Comparison of ENCODE assay signal across 1 cellular context in the genomic region with DNA sequence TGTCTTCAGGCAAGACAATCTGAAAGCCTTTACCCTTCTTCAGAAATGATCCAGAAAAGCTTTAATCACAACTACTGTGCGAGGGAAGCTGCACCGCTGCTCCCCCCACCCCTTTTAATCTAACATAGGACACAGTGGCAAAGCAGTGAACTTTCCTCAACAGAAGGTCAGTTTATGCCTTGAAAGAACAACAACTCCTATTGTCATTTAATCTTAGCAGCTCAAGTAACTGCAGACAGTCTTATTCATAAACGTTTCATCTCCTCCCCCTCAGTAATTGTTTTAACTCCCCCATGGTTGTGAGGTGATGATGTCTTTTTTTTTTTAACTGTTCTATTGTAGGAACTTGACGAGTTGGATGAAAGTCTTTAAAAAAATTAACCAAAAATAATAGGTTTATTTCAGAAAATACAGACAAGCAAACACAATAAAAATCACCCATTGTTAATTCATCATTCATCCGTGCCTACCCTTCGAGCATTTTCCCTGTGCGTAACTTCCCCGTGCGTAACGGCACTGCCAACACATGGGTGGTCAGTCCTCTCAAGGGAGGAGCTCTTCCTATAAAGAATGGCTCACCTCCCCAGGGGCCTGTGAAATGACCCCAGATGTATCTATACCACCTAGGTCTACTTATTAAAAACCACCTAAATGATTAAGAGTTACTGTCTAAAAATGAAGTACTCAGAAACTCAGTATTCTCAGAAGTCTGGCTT.
TF ChIP-seq lines count a peak whose summit lies in the region.

No MANE protein-coding gene starts in this region.

TF ChIP-seq in H1, 55 proteins besides CTCF, POLR2A, EP300 and RAD21:
- TF ChIP-seq GTF2F1 (IDR thresholded peaks at IDR 0.05; ENCODE audit: borderline replicate concordance, low read depth, low read length) (no peak), RBBP5 (IDR thresholded peaks at IDR 0.05; ENCODE audit: borderline replicate concordance, low read depth, low read length) (no peak), SIN3A (conservative IDR thresholded peaks at IDR 0.05 in 1 of 2, IDR thresholded peaks at IDR 0.05 in 1 of 2; ENCODE audit: low read depth in 1 of 2, low read length in 2 of 2) (no peak), BACH1 (IDR thresholded peaks at IDR 0.05; ENCODE audit: low read length) (no peak), PHF8 (conservative IDR thresholded peaks at IDR 0.05; ENCODE audit: low read depth, low read length) (no peak), SP1 (IDR thresholded peaks at IDR 0.05; ENCODE audit: low read depth, low read length) (0 out of 2 replicates have a peak, but pooled peaks have one; percentile 31), RFX5 (IDR thresholded peaks at IDR 0.05; ENCODE audit: borderline replicate concordance, low read depth, low read length) (no peak), BRCA1 (IDR thresholded peaks at IDR 0.05; ENCODE audit: low read depth, low read length) (no peak), JUN (IDR thresholded peaks at IDR 0.05; ENCODE audit: low read depth, low read length) (no peak), RXRA (IDR thresholded peaks at IDR 0.05; ENCODE audit: insufficient read depth, low read depth, low read length) (no peak), POLR2AphosphoS5 (IDR thresholded peaks at IDR 0.05; ENCODE audit: low read depth, low read length) (no peak), CBX5 (IDR thresholded peaks at IDR 0.05; ENCODE audit: low read depth, low read length) (no peak), NANOG (IDR thresholded peaks at IDR 0.05; ENCODE audit: insufficient read depth, low read depth, low read length, poor library complexity, severe bottlenecking) (no peak), BCL11A (IDR thresholded peaks at IDR 0.05; ENCODE audit: low read depth in 2 of 2, low read length in 2 of 2) (no peak), CTBP2 (IDR thresholded peaks at IDR 0.05; ENCODE audit: borderline replicate concordance, insufficient read depth, insufficient read length, low read length) (no peak), ASH2L (IDR thresholded peaks at IDR 0.05; ENCODE audit: low read length) (peak; percentile 22)
- TF ChIP-seq, protein P1, sequence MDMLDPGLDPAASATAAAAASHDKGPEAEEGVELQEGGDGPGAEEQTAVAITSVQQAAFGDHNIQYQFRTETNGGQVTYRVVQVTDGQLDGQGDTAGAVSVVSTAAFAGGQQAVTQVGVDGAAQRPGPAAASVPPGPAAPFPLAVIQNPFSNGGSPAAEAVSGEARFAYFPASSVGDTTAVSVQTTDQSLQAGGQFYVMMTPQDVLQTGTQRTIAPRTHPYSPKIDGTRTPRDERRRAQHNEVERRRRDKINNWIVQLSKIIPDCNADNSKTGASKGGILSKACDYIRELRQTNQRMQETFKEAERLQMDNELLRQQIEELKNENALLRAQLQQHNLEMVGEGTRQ (IDR thresholded peaks at IDR 0.05; ENCODE audit: low read length): no peak
